Comparison of ENCODE assay signal across 6 cellular contexts in genomic region chr5:162931501-162931900, GRCh38.
"Had no signal": no experiment of that assay in that cellular context is flagged by ENCODE, and none has a peak within 500 bp of the region (broad histone marks: within the 10 kb centered on the region; RNA-seq: fewer than 3 reads in every experiment).

No MANE protein-coding gene starts in this region.

- DNase-seq: GM23248, GOT3, H7, H9, HCEC 1CT, HFFc6 had no signal
